ENCODE assay signal across 22 cellular contexts in the genomic region with DNA sequence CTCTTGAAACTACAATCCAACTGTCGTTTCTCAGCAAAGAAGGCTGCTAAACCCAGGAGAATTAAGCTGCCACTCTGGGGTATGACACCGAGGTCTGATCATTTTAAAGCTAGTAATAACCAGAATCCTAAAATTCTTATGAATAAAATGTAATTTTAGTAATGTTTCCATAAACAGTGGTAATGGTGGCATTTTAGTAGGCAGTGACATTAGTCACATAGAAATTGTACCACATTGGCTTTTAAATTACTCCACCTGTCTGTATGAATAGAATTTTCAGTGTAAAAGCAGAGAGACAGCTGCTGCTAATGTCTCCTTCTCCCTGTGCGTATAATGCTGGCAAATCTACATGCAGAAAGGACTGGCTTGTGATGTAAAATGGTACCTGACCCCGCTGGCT.
DNase-seq lines count a peak whose midpoint lies in the region; ATAC-seq and TF ChIP-seq lines count a peak whose summit lies in the region.
"Had no signal": no experiment of that assay in that cellular context is flagged by ENCODE, and none has a peak within 500 bp of the region (broad histone marks: within the 10 kb centered on the region; RNA-seq: fewer than 3 reads in every experiment).

No MANE protein-coding gene starts in this region.

- H3K27ac Mint-ChIP-seq in GM23338 (no peak overlapping the region), mesothelial cell of epicardium (peak overlapping the region; percentile 89)
- H3K27ac Mint-ChIP-seq: CD4-positive, alpha-beta T cell had no signal

- ATAC-seq in GM23338 (peak; percentile 48; the same call in 2 of the 3 replicates), left ventricle myocardium superior (no peak)
- ATAC-seq: A549, HepG2 had no signal

- no peak overlapping the region for H3K27ac ChIP-seq in GM23338 (ENCODE audit: low read depth)
- no peak overlapping the region for H3K27ac ChIP-seq in smooth muscle cell (ENCODE audit: low read depth)
- H3K27ac ChIP-seq: A549, PC-9, RWPE1 had no signal

- H3K4me2 ChIP-seq in GM23338 (peak overlapping the region; percentile 7; the same call in 1 of the 2 replicates), smooth muscle cell (no peak overlapping the region)
- H3K4me2 ChIP-seq: A549, PC-9 had no signal

- no peaks in the 10 kb centered on the region for H3K36me3 Mint-ChIP-seq in GM23338 (ENCODE audit: low read depth)
- H3K36me3 Mint-ChIP-seq in mesothelial cell of epicardium, result peaks cover 20% of the 10 kb centered on the region

- no peak for TF ChIP-seq CTCF in GM23338 (conservative IDR thresholded peaks at IDR 0.05; ENCODE audit: low read depth in 2 of 2)
- no peak for TF ChIP-seq CTCF in mesothelial cell of epicardium (IDR thresholded peaks at IDR 0.05; ENCODE audit: unreplicated experiment)
- no peak for TF ChIP-seq CTCF in smooth muscle cell (IDR thresholded peaks at IDR 0.05; ENCODE audit: borderline replicate concordance, insufficient read depth, poor library complexity, severe bottlenecking)

- DNase-seq in GM23338 (ENCODE audit: low spot score) (no peak), NCI-H2081 (lab: John Stamatoyannopoulos, UW) (peak; percentile 39 to 79), NCI-H774 (lab: John Stamatoyannopoulos, UW) (peak; percentile 15), mesothelial cell of epicardium (ENCODE audit: low spot score in 2 of 2, unreplicated experiment in 2 of 2) (no peak), left ventricle myocardium superior (no peak), DMS 273 (lab: John Stamatoyannopoulos, UW; ENCODE audit: unreplicated experiment) (no peak), kidney tubule cell (ENCODE audit: low spot score) (no peak), smooth muscle cell (lab: John Stamatoyannopoulos, UW; ENCODE audit: unreplicated experiment) (no peak)
- DNase-seq: CD4-positive, alpha-beta T cell; GF-D8; GOT3; KG1; NCI-H1105 treated with DMSO at 0.1 percent for 48 hours; NCI-H187 treated with DMSO at 0.1 percent for 48 hours; NCI-H345; NCI-H526; PC-9; SIG-M5; T-helper 1 cell had no signal

- H3K4me1 Mint-ChIP-seq in GM23338, result peaks cover 27% of the 10 kb centered on the region
- H3K4me1 Mint-ChIP-seq in mesothelial cell of epicardium, result peaks cover 53% of the 10 kb centered on the region

- no peaks in the 10 kb centered on the region for H3K9me3 Mint-ChIP-seq in GM23338
- no peaks in the 10 kb centered on the region for H3K9me3 Mint-ChIP-seq in mesothelial cell of epicardium
- H3K9me3 Mint-ChIP-seq: CD4-positive, alpha-beta T cell had no signal

- H4K20me1 ChIP-seq in GM23338 (replicated peaks; ENCODE audit: insufficient read depth), result no peaks in the 10 kb centered on the region
- peaks cover 14% of the 10 kb centered on the region for H4K20me1 ChIP-seq in smooth muscle cell (ENCODE audit: low read depth)

- H3K9ac ChIP-seq in smooth muscle cell (ENCODE audit: low read depth), result no peak overlapping the region

- no peaks in the 10 kb centered on the region for H3K9me3 ChIP-seq in smooth muscle cell (replicated peaks; ENCODE audit: low read depth)
- H3K9me3 ChIP-seq: A549 had no signal

- H3K4me3 ChIP-seq in GM23338, result no peak overlapping the region
- no peak overlapping the region for H3K4me3 ChIP-seq in smooth muscle cell
- H3K4me3 ChIP-seq: A549, PC-9 had no signal

- intact Hi-C loops in left ventricle myocardium superior (cut with micrococcal nuclease), result no loop called here

- no peaks in the 10 kb centered on the region for H3K27me3 ChIP-seq in GM23338 (ENCODE audit: insufficient read depth)
- no peaks in the 10 kb centered on the region for H3K27me3 ChIP-seq in smooth muscle cell (ENCODE audit: low read depth)

- H3K4me3 Mint-ChIP-seq in GM23338 (no peak overlapping the region), mesothelial cell of epicardium (no peak overlapping the region)
- H3K4me3 Mint-ChIP-seq: CD4-positive, alpha-beta T cell had no signal

- no peaks in the 10 kb centered on the region for H3K9me2 ChIP-seq in GM23338 (ENCODE audit: insufficient read depth)

- H3K79me2 ChIP-seq in GM23338 (replicated peaks; ENCODE audit: insufficient read depth), result no peaks in the 10 kb centered on the region
- H3K79me2 ChIP-seq in smooth muscle cell (ENCODE audit: low read depth), result peaks cover 6% of the 10 kb centered on the region

- 90% methylated on average over 4 of the region's 4 CpGs for WGBS in smooth muscle cell (ENCODE audit: low lambda C conversion rate)

- H3K36me3 ChIP-seq in GM23338 (ENCODE audit: insufficient read depth) (no peaks in the 10 kb centered on the region), smooth muscle cell (ENCODE audit: low read depth) (no peaks in the 10 kb centered on the region)

- no peaks in the 10 kb centered on the region for H3F3A ChIP-seq in GM23338 (replicated peaks; ENCODE audit: low read depth)
- H3F3A ChIP-seq in smooth muscle cell (ENCODE audit: low read depth), result no peaks in the 10 kb centered on the region

- no peak overlapping the region for H2AFZ ChIP-seq in GM23338
- H2AFZ ChIP-seq in smooth muscle cell (ENCODE audit: low read depth), result no peak overlapping the region
- H2AFZ ChIP-seq: PC-9 had no signal

- H3K4me1 ChIP-seq in GM23338 (ENCODE audit: insufficient read depth), result peaks cover 28% of the 10 kb centered on the region
- peaks cover 9% of the 10 kb centered on the region for H3K4me1 ChIP-seq in smooth muscle cell (ENCODE audit: low read depth)

- no peaks in the 10 kb centered on the region for H3K27me3 Mint-ChIP-seq in GM23338 (ENCODE audit: insufficient read depth, low read depth, poor library complexity)
- no peaks in the 10 kb centered on the region for H3K27me3 Mint-ChIP-seq in mesothelial cell of epicardium (ENCODE audit: low read depth)

TF ChIP-seq in GM23338, 12 proteins besides CTCF, POLR2A, EP300 and RAD21:
- TF ChIP-seq NANOG (IDR thresholded peaks at IDR 0.05; ENCODE audit: borderline replicate concordance) (no peak), ZNF114 (CRISPR knock-in tag; IDR thresholded peaks at IDR 0.05) (no peak), JUNB (IDR thresholded peaks at IDR 0.05; ENCODE audit: unreplicated experiment) (no peak), ZNF331 (CRISPR knock-in tag; IDR thresholded peaks at IDR 0.05; ENCODE audit: low read depth) (no peak), CREB1 (CRISPR knock-in tag; IDR thresholded peaks at IDR 0.05; ENCODE audit: low read depth) (no peak), EZH2 (IDR thresholded peaks at IDR 0.05; ENCODE audit: low read depth, unreplicated experiment) (no peak), POLR2AphosphoS5 (IDR thresholded peaks at IDR 0.05; ENCODE audit: low read depth) (no peak), EZH2phosphoT487 (IDR thresholded peaks at IDR 0.05; ENCODE audit: unreplicated experiment) (no peak)
- TF ChIP-seq, protein P1, sequence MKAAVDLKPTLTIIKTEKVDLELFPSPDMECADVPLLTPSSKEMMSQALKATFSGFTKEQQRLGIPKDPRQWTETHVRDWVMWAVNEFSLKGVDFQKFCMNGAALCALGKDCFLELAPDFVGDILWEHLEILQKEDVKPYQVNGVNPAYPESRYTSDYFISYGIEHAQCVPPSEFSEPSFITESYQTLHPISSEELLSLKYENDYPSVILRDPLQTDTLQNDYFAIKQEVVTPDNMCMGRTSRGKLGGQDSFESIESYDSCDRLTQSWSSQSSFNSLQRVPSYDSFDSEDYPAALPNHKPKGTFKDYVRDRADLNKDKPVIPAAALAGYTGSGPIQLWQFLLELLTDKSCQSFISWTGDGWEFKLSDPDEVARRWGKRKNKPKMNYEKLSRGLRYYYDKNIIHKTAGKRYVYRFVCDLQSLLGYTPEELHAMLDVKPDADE (IDR thresholded peaks at IDR 0.05), result no peak
- TF ChIP-seq, protein P2, sequence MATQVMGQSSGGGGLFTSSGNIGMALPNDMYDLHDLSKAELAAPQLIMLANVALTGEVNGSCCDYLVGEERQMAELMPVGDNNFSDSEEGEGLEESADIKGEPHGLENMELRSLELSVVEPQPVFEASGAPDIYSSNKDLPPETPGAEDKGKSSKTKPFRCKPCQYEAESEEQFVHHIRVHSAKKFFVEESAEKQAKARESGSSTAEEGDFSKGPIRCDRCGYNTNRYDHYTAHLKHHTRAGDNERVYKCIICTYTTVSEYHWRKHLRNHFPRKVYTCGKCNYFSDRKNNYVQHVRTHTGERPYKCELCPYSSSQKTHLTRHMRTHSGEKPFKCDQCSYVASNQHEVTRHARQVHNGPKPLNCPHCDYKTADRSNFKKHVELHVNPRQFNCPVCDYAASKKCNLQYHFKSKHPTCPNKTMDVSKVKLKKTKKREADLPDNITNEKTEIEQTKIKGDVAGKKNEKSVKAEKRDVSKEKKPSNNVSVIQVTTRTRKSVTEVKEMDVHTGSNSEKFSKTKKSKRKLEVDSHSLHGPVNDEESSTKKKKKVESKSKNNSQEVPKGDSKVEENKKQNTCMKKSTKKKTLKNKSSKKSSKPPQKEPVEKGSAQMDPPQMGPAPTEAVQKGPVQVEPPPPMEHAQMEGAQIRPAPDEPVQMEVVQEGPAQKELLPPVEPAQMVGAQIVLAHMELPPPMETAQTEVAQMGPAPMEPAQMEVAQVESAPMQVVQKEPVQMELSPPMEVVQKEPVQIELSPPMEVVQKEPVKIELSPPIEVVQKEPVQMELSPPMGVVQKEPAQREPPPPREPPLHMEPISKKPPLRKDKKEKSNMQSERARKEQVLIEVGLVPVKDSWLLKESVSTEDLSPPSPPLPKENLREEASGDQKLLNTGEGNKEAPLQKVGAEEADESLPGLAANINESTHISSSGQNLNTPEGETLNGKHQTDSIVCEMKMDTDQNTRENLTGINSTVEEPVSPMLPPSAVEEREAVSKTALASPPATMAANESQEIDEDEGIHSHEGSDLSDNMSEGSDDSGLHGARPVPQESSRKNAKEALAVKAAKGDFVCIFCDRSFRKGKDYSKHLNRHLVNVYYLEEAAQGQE (IDR thresholded peaks at IDR 0.05; ENCODE audit: unreplicated experiment), result no peak

Comparison
In these comparisons a context has a peak if more than half of its experiments do, and no peak if none do; other contexts are left out.
1. DNase-seq: peak in NCI-H2081 (2 of 2) and NCI-H774 (single experiment); none in GM23338 (single experiment), mesothelial cell of epicardium (0 of 2), left ventricle myocardium superior (single experiment), DMS 273 (single experiment), kidney tubule cell (single experiment) and smooth muscle cell (single experiment).